ENCODE assay signal across 9 cellular contexts in genomic region chr2:72146357-72147302, GRCh38. TPM values are rescaled to one million over a fixed set of nuclear protein-coding genes. Genes with fewer than 3 reads are reported as not detected.
DNase-seq lines count a peak whose midpoint lies in the region; ATAC-seq and TF ChIP-seq lines count a peak whose summit lies in the region.
"Had no signal": no experiment of that assay in that cellular context is flagged by ENCODE, and none has a peak within 500 bp of the region (broad histone marks: within the 10 kb centered on the region; RNA-seq: fewer than 3 reads in every experiment).

No MANE protein-coding gene starts in this region.

- H4K8ac ChIP-seq in neuronal stem cell (ENCODE audit: low read depth, low read length), result no peak overlapping the region

- peaks cover 63% of the 10 kb centered on the region for H3K27me3 Mint-ChIP-seq in CD8-positive, alpha-beta T cell (ENCODE audit: low read depth)

- no peak overlapping the region for H3K4ac ChIP-seq in neuronal stem cell (ENCODE audit: low read length)

- peak in 2 of 7 experiments; percentile 7 to 41 for DNase-seq in CD8-positive, alpha-beta T cell
- DNase-seq in NCI-H748 treated with DMSO at 0.1 percent for 48 hours (lab: John Stamatoyannopoulos, UW) (peak; percentile 28), epithelial cell of esophagus (ENCODE audit: low read depth) (no peak), neuronal stem cell (ENCODE audit: low spot score) (no peak), iPS-NIHi11 (ENCODE audit: low spot score) (no peak), substantia nigra (lab: John Stamatoyannopoulos, UW) (no peak)

- no peak for TF ChIP-seq CTCF in CD8-positive, alpha-beta T cell (IDR thresholded peaks at IDR 0.05)
- no peak for TF ChIP-seq CTCF in epithelial cell of esophagus (IDR thresholded peaks at IDR 0.05; ENCODE audit: insufficient read depth, low read depth, low read length, missing control alignments)

- H3K27ac ChIP-seq in CD8-positive, alpha-beta T cell (ENCODE audit: low read depth, low read length), result no peak overlapping the region
- H3K27ac ChIP-seq in neuronal stem cell (replicated peaks; ENCODE audit: low read length) (no peak overlapping the region), substantia nigra (ENCODE audit: low read depth, low read length, poor library complexity, severe bottlenecking) (no peak overlapping the region)

- H2AK5ac ChIP-seq in neuronal stem cell (ENCODE audit: low read depth, low read length), result no peak overlapping the region

- intact Hi-C loops in CD8-positive, alpha-beta T cell (cut with DNase I, micrococcal nuclease), result no loop called here

- H3K36me3 ChIP-seq in CD8-positive, alpha-beta T cell (ENCODE audit: insufficient read depth, low read length), result no peaks in the 10 kb centered on the region
- no peaks in the 10 kb centered on the region for H3K36me3 ChIP-seq in neuronal stem cell (replicated peaks in 1 of 2; ENCODE audit: control insufficient read depth in 2 of 2, insufficient read depth in 2 of 2, low read length in 2 of 2)

- no peaks in the 10 kb centered on the region for H3K9me3 ChIP-seq in CD8-positive, alpha-beta T cell (ENCODE audit: low read length)
- H3K9me3 ChIP-seq in neuronal stem cell (replicated peaks in 1 of 2; ENCODE audit: control insufficient read depth in 2 of 2, insufficient read depth in 1 of 2, low read depth in 1 of 2, low read length in 2 of 2), result peaks cover 7 to 10% of the 10 kb centered on the region in 2 donors

- peak overlapping the region; percentile 87 for H2AFZ ChIP-seq in neuronal stem cell (ENCODE audit: low read length)

- peaks cover 50% of the 10 kb centered on the region for H3K4me1 ChIP-seq in CD8-positive, alpha-beta T cell (ENCODE audit: insufficient read depth, low read length)
- peaks cover 18 to 34% of the 10 kb centered on the region in 2 donors for H3K4me1 ChIP-seq in neuronal stem cell (ENCODE audit: control insufficient read depth in 2 of 2, insufficient read depth in 1 of 2, low read depth in 1 of 2, low read length in 2 of 2)

- H3K4me3 Mint-ChIP-seq in CD8-positive, alpha-beta T cell, result peak overlapping the region; percentile 71

- no CpG with 5 or more reads among the region's 58 CpGs for WGBS in neuronal stem cell (ENCODE audit: extremely low coverage in 2 of 2, insufficient read length in 2 of 2, insufficient replicate concordance in 1 of 2), 2 donors

- no peaks in the 10 kb centered on the region for H3K9me3 Mint-ChIP-seq in CD8-positive, alpha-beta T cell

- H3K18ac ChIP-seq in neuronal stem cell (ENCODE audit: low read length), result peak overlapping the region; percentile 60

- no peak overlapping the region for H3K27ac Mint-ChIP-seq in CD8-positive, alpha-beta T cell

- CTCF ChIA-PET in CD8-positive, alpha-beta T cell (lab: Charles Lee), result no interaction called here

- H2BK15ac ChIP-seq in neuronal stem cell (ENCODE audit: low read length), result no peak overlapping the region

- H3K4me2 ChIP-seq in neuronal stem cell (ENCODE audit: insufficient read depth, low read length, poor library complexity, severe bottlenecking), result peak overlapping the region; percentile 78

- ATAC-seq in CD8-positive, alpha-beta T cell, result no peak
- ATAC-seq in HG02798 (IDR thresholded peaks at IDR 0.05; ENCODE audit: poor library complexity, unreplicated experiment) (no peak), HG02840 (IDR thresholded peaks at IDR 0.05; ENCODE audit: low FRiP score, unreplicated experiment) (no peak)
- ATAC-seq: GM12878 had no signal

- no peak overlapping the region for H3K14ac ChIP-seq in neuronal stem cell (ENCODE audit: low read length)

- H3K4me1 Mint-ChIP-seq in CD8-positive, alpha-beta T cell (ENCODE audit: low read depth), result peaks cover 46% of the 10 kb centered on the region

- no peak overlapping the region for H3K4me3 ChIP-seq in CD8-positive, alpha-beta T cell (ENCODE audit: low read depth, low read length)
- H3K4me3 ChIP-seq in epithelial cell of esophagus (ENCODE audit: low read length), result peak overlapping the region; percentile 44
- peak overlapping the region in 1 of 2 donors; percentile 59 for H3K4me3 ChIP-seq in neuronal stem cell (ENCODE audit: low read length in 2 of 2)
- H3K4me3 ChIP-seq: GM12878 had no signal

- no peak overlapping the region for H3K23ac ChIP-seq in neuronal stem cell (ENCODE audit: low read depth, low read length, poor library complexity)

- H4K91ac ChIP-seq in neuronal stem cell (ENCODE audit: low read depth, low read length, poor library complexity), result no peak overlapping the region

- H2BK120ac ChIP-seq in neuronal stem cell (ENCODE audit: low read depth, low read length), result no peak overlapping the region

- H3K9ac ChIP-seq in neuronal stem cell (ENCODE audit: low read depth, low read length, poor library complexity), result no peak overlapping the region

- peaks cover 41% of the 10 kb centered on the region for H3K27me3 ChIP-seq in CD8-positive, alpha-beta T cell (ENCODE audit: insufficient read depth, low read length)
- H3K27me3 ChIP-seq in neuronal stem cell (ENCODE audit: control insufficient read depth in 3 of 3, insufficient read depth in 3 of 3, low read depth in 1 of 3, low read length in 3 of 3), result peaks cover 40 to 93% (median 92%) of the 10 kb centered on the region in 3 experiments

- peak overlapping the region; percentile 53 for H2BK5ac ChIP-seq in neuronal stem cell (ENCODE audit: low read length)

- no peaks in the 10 kb centered on the region for H3K36me3 Mint-ChIP-seq in CD8-positive, alpha-beta T cell

- POLR2A ChIA-PET in CD8-positive, alpha-beta T cell (lab: Charles Lee), result no interaction called here

- H3K79me1 ChIP-seq in neuronal stem cell (ENCODE audit: low read depth, low read length), result no peaks in the 10 kb centered on the region

- H2BK12ac ChIP-seq in neuronal stem cell (ENCODE audit: low read length), result no peak overlapping the region

RNA-seq across cellular contexts. Expression of gene CYP26B1, which starts 1.0 kb away (rescaled TPM):
- not detected for total RNA-seq in CD8-positive, alpha-beta T cell
- polyA plus RNA-seq in neuronal stem cell (2013, experiment 1 of 2), result 1.0 TPM
- 0.68 TPM for polyA plus RNA-seq in neuronal stem cell (2013, experiment 2 of 2)
- total RNA-seq: GM12878 had no signal
- polyA plus RNA-seq: GM12878 had no signal
